In genomic region chr5:137220523-137220927, GRCh38 we compare ENCODE assay signal across 8 cellular contexts.
DNase-seq lines count a peak whose midpoint lies in the region; ATAC-seq, FAIRE-seq and TF ChIP-seq lines count a peak whose summit lies in the region.

No MANE protein-coding gene starts in this region.

- DNase-seq in HK-2 (ENCODE audit: unreplicated experiment) (peak; percentile 51), endothelial cell of umbilical vein (ENCODE audit: low read depth, low spot score) (peak; percentile 80), neural progenitor cell (ENCODE audit: low spot score) (peak; percentile 70), immature natural killer cell (no peak)

- intact Hi-C loops in endothelial cell of umbilical vein (cut with micrococcal nuclease), result loop anchor here (1.0 to 10.0 kb wide), 3 partner anchors 146 to 418 kb away; partner anchors contain the start of gene SPOCK1

- no peak overlapping the region for H3K4me3 ChIP-seq in DOHH2 (ENCODE audit: low read length)
- H3K4me3 ChIP-seq in OCI-LY3 (ENCODE audit: low read length), result no peak overlapping the region
- no peak overlapping the region for H3K4me3 ChIP-seq in endothelial cell of umbilical vein (replicated peaks in 1 of 3; ENCODE audit: insufficient read depth in 1 of 3, low read depth in 1 of 3, low read length in 3 of 3)
- H3K4me3 ChIP-seq in neural progenitor cell, result no peak overlapping the region

- H3K9me3 ChIP-seq in DOHH2 (ENCODE audit: control insufficient read depth, insufficient read depth, low read length) (no peaks in the 10 kb centered on the region), OCI-LY3 (ENCODE audit: insufficient read depth, low read length) (no peaks in the 10 kb centered on the region), endothelial cell of umbilical vein (replicated peaks; ENCODE audit: control insufficient read depth, insufficient read depth, low read length) (no peaks in the 10 kb centered on the region), neural progenitor cell (ENCODE audit: low read depth) (no peaks in the 10 kb centered on the region)

- H3F3A ChIP-seq in DOHH2 (ENCODE audit: control insufficient read depth, insufficient read depth) (no peaks in the 10 kb centered on the region), neural progenitor cell (ENCODE audit: low read depth) (no peaks in the 10 kb centered on the region)

- H3K27ac ChIP-seq in DOHH2 (ENCODE audit: low read depth, low read length), result no peak overlapping the region
- no peak overlapping the region for H3K27ac ChIP-seq in OCI-LY3 (ENCODE audit: low read length)
- H3K27ac ChIP-seq in endothelial cell of umbilical vein (ENCODE audit: insufficient read depth, low read depth, low read length), result no peak overlapping the region
- H3K27ac ChIP-seq in neural progenitor cell, result no peak overlapping the region

- H4K20me1 ChIP-seq in DOHH2 (ENCODE audit: control insufficient read depth, insufficient read depth, low read depth, low read length), result no peaks in the 10 kb centered on the region
- H4K20me1 ChIP-seq in OCI-LY3 (ENCODE audit: insufficient read depth, low read length), result no peaks in the 10 kb centered on the region
- no peaks in the 10 kb centered on the region for H4K20me1 ChIP-seq in endothelial cell of umbilical vein (replicated peaks; ENCODE audit: control insufficient read depth, extremely low read depth, insufficient read depth, low read length)
- no peaks in the 10 kb centered on the region for H4K20me1 ChIP-seq in neural progenitor cell (ENCODE audit: low read depth)

- H2AFZ ChIP-seq in OCI-LY3 (ENCODE audit: low read depth, low read length) (no peak overlapping the region), endothelial cell of umbilical vein (ENCODE audit: low read depth, low read length) (no peak overlapping the region), neural progenitor cell (replicated peaks) (no peak overlapping the region)

- TF ChIP-seq POLR2A in endothelial cell of umbilical vein (IDR thresholded peaks at IDR 0.05; ENCODE audit: low read depth, low read length), result no peak

- FAIRE-seq in endothelial cell of umbilical vein (lab: Jason Lieb, UNC), result peak; percentile 92

- TF ChIP-seq CTCF in DOHH2 (IDR thresholded peaks at IDR 0.05; ENCODE audit: low read depth, low read length, poor library complexity, severe bottlenecking), result peak; percentile 66
- TF ChIP-seq CTCF in OCI-LY3 (IDR thresholded peaks at IDR 0.05; ENCODE audit: low read depth, low read length), result peak; percentile 39
- peak; percentile 61 to 62 for TF ChIP-seq CTCF in endothelial cell of umbilical vein (IDR thresholded peaks at IDR 0.05; ENCODE audit: extremely low read depth in 1 of 2, insufficient read depth in 1 of 2, low read depth in 1 of 2, low read length in 2 of 2)
- TF ChIP-seq CTCF in neural progenitor cell (IDR thresholded peaks at IDR 0.05), result peak; percentile 65

- H3K36me3 ChIP-seq in DOHH2 (ENCODE audit: control insufficient read depth, low read length) (no peaks in the 10 kb centered on the region), OCI-LY3 (replicated peaks; ENCODE audit: low read depth, low read length) (no peaks in the 10 kb centered on the region), endothelial cell of umbilical vein (ENCODE audit: control insufficient read depth in 2 of 2, extremely low read depth in 1 of 2, insufficient read depth in 2 of 2, low read length in 2 of 2) (no peaks in the 10 kb centered on the region), neural progenitor cell (no peaks in the 10 kb centered on the region)

- no TSS peak for BruUV-seq in endothelial cell of umbilical vein (replicated peaks; lab: Mats Ljungman, UMichigan)

- H3K27me3 Mint-ChIP-seq in neural progenitor cell (ENCODE audit: insufficient read depth, low read depth) (peaks cover 3% of the 10 kb centered on the region), immature natural killer cell (ENCODE audit: low read depth in 3 of 3) (peaks cover 0 to 6% (median 4%) of the 10 kb centered on the region in 3 donors)

- dilution Hi-C loops in endothelial cell of umbilical vein (cut with MboI; ENCODE audit: extremely low pct_ligation_motif_present, low sequenced_read_pairs), result no loop called here

- CTCF ChIA-PET in endothelial cell of umbilical vein (lab: Charles Lee), result no interaction called here

- H3K9me1 ChIP-seq in endothelial cell of umbilical vein (replicated peaks; ENCODE audit: control insufficient read depth, extremely low read depth, insufficient read depth, low read length), result no peaks in the 10 kb centered on the region

- H3K4me1 Mint-ChIP-seq in neural progenitor cell, result no peaks in the 10 kb centered on the region
- H3K4me1 Mint-ChIP-seq in immature natural killer cell, result no peaks in the 10 kb centered on the region

- H3K9me2 ChIP-seq in DOHH2 (replicated peaks; ENCODE audit: control insufficient read depth, low read length), result no peaks in the 10 kb centered on the region

- no peak overlapping the region for H3K27ac Mint-ChIP-seq in neural progenitor cell
- H3K27ac Mint-ChIP-seq in immature natural killer cell, result no peak overlapping the region

- ATAC-seq in GM19463 (IDR thresholded peaks at IDR 0.05; ENCODE audit: unreplicated experiment) (peak; percentile 88), GM21737 (IDR thresholded peaks at IDR 0.05; ENCODE audit: unreplicated experiment) (no peak)

- H3K4me2 ChIP-seq in DOHH2 (ENCODE audit: low read length) (no peak overlapping the region), OCI-LY3 (ENCODE audit: low read length) (no peak overlapping the region), endothelial cell of umbilical vein (ENCODE audit: insufficient read depth, low read length) (no peak overlapping the region), neural progenitor cell (no peak overlapping the region)

- H3K9me3 Mint-ChIP-seq in neural progenitor cell (no peaks in the 10 kb centered on the region), immature natural killer cell (no peaks in the 10 kb centered on the region)

- H3K4me3 Mint-ChIP-seq in neural progenitor cell, result no peak overlapping the region
- H3K4me3 Mint-ChIP-seq in immature natural killer cell, result no peak overlapping the region

- no peaks in the 10 kb centered on the region for H3K36me3 Mint-ChIP-seq in neural progenitor cell
- H3K36me3 Mint-ChIP-seq in immature natural killer cell, result peaks cover 0 to 4% (median 0%) of the 10 kb centered on the region in 3 donors

- H3K9ac ChIP-seq in OCI-LY3 (ENCODE audit: low read length) (no peak overlapping the region), endothelial cell of umbilical vein (replicated peaks; ENCODE audit: extremely low read depth, insufficient read depth, low read length) (no peak overlapping the region), neural progenitor cell (no peak overlapping the region)

- H3K27me3 ChIP-seq in DOHH2 (ENCODE audit: control insufficient read depth, low read length) (no peaks in the 10 kb centered on the region), OCI-LY3 (ENCODE audit: low read depth, low read length) (no peaks in the 10 kb centered on the region), endothelial cell of umbilical vein (ENCODE audit: control insufficient read depth in 2 of 2, insufficient read depth in 2 of 2, low read length in 2 of 2) (no peaks in the 10 kb centered on the region), neural progenitor cell (no peaks in the 10 kb centered on the region)

- POLR2A ChIA-PET in endothelial cell of umbilical vein (lab: Charles Lee), result no interaction called here

- H3K79me2 ChIP-seq in DOHH2 (ENCODE audit: control insufficient read depth, low read length) (no peaks in the 10 kb centered on the region), OCI-LY3 (ENCODE audit: low read length) (no peaks in the 10 kb centered on the region), endothelial cell of umbilical vein (ENCODE audit: control insufficient read depth, insufficient read depth, low read length) (peaks cover 6% of the 10 kb centered on the region), neural progenitor cell (ENCODE audit: low read depth) (no peaks in the 10 kb centered on the region)

- peaks cover 6% of the 10 kb centered on the region for H3K4me1 ChIP-seq in DOHH2 (ENCODE audit: control insufficient read depth, low read length)
- H3K4me1 ChIP-seq in OCI-LY3 (ENCODE audit: low read length), result no peaks in the 10 kb centered on the region
- no peaks in the 10 kb centered on the region for H3K4me1 ChIP-seq in endothelial cell of umbilical vein (ENCODE audit: control insufficient read depth, extremely low read depth, insufficient read depth, low read length)
- H3K4me1 ChIP-seq in neural progenitor cell, result no peaks in the 10 kb centered on the region

TF ChIP-seq in endothelial cell of umbilical vein, 7 proteins besides CTCF, POLR2A, EP300 and RAD21:
- no peak for TF ChIP-seq MYC (IDR thresholded peaks at IDR 0.05; ENCODE audit: low read depth, low read length)
- TF ChIP-seq POLR2AphosphoS5 (IDR thresholded peaks at IDR 0.05; ENCODE audit: insufficient read depth, low read depth, low read length), result no peak
- TF ChIP-seq FOS (IDR thresholded peaks at IDR 0.05; ENCODE audit: borderline replicate concordance, insufficient read depth, low read length), result peak; percentile 30
- TF ChIP-seq GATA2 (IDR thresholded peaks at IDR 0.05; ENCODE audit: insufficient read depth, insufficient read length, low read depth, low read length), result peak; percentile 70
- TF ChIP-seq EZH2 (IDR thresholded peaks at IDR 0.05; ENCODE audit: borderline replicate concordance, low read depth, low read length, severe bottlenecking), result no peak
- no peak for TF ChIP-seq JUN (IDR thresholded peaks at IDR 0.05; ENCODE audit: borderline replicate concordance, insufficient read depth, insufficient read length, low read depth)
- TF ChIP-seq, protein P1, sequence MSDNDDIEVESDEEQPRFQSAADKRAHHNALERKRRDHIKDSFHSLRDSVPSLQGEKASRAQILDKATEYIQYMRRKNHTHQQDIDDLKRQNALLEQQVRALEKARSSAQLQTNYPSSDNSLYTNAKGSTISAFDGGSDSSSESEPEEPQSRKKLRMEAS (IDR thresholded peaks at IDR 0.05; ENCODE audit: insufficient read depth, insufficient read length), result no peak

Comparison
In these comparisons a context has a peak if more than half of its experiments do, and no peak if none do; other contexts are left out.
1. DNase-seq: peak in HK-2 (single experiment), endothelial cell of umbilical vein (single experiment) and neural progenitor cell (single experiment); none in immature natural killer cell (0 of 3).
2. Peak in every context shown above with its lines, with median percentiles within 50 percentile points of each other: CTCF ChIP-seq.